In genomic region chr15:85264614-85265190, GRCh38 we compare ENCODE assay signal across 6 cellular contexts.
A peak's percentile ranks its signal among the peaks of the same experiment; 100 is the strongest.
DNase-seq lines count a peak whose midpoint lies in the region; ATAC-seq and TF ChIP-seq lines count a peak whose summit lies in the region.
"Not testable (repeated sequence)": the region's sequence is repeated elsewhere in the genome, so short reads cannot be mapped to it uniquely, and the experiment has no call there.

No MANE protein-coding gene starts in this region.

- H3K9me3 Mint-ChIP-seq in endodermal cell; osteocyte (ENCODE audit: unreplicated experiment); progenitor cell of endocrine pancreas (ENCODE audit: low read depth): not testable (repeated sequence)

- not testable (repeated sequence) for H3K4me1 Mint-ChIP-seq in endodermal cell; osteocyte (ENCODE audit: unreplicated experiment); progenitor cell of endocrine pancreas (ENCODE audit: low read depth)

- not testable (repeated sequence) for H3K4me1 ChIP-seq in RWPE2 (ENCODE audit: insufficient read depth, poor library complexity, severe bottlenecking); endodermal cell (ENCODE audit: control insufficient read depth, insufficient read depth, low read length); right atrium auricular region

- H3K4me3 Mint-ChIP-seq in endodermal cell; osteocyte (ENCODE audit: unreplicated experiment); progenitor cell of endocrine pancreas (ENCODE audit: low read depth): not testable (repeated sequence)

- not testable (repeated sequence) for H3K27me3 Mint-ChIP-seq in endodermal cell (ENCODE audit: insufficient read depth); osteocyte (ENCODE audit: unreplicated experiment); progenitor cell of endocrine pancreas

- not testable (repeated sequence) for H3K9ac ChIP-seq in endodermal cell (ENCODE audit: extremely low read depth, low read length, poor library complexity, severe bottlenecking)

- not testable (repeated sequence) for H3K36me3 Mint-ChIP-seq in endodermal cell (ENCODE audit: low read depth); osteocyte (ENCODE audit: unreplicated experiment); progenitor cell of endocrine pancreas (ENCODE audit: insufficient read depth)

- not testable (repeated sequence) for H3K4me3 ChIP-seq in RWPE2 (ENCODE audit: severe bottlenecking); endodermal cell (ENCODE audit: low read length); right atrium auricular region

- not testable (repeated sequence) for H3K27ac ChIP-seq in RWPE2 (ENCODE audit: poor library complexity, severe bottlenecking); endodermal cell (ENCODE audit: low read depth, low read length); right atrium auricular region

- DNase-seq in DMS 273 (lab: John Stamatoyannopoulos, UW; ENCODE audit: unreplicated experiment) (peak; percentile 17), RWPE2 (ENCODE audit: low spot score) (peak; percentile 46), endodermal cell (peak; percentile 21), right atrium auricular region (ENCODE audit: low spot score) (peak; percentile 42), osteocyte (ENCODE audit: extremely low spot score, unreplicated experiment) (peak; percentile 73), progenitor cell of endocrine pancreas (ENCODE audit: low spot score, unreplicated experiment) (peak; percentile 4)

- H3K36me3 ChIP-seq in RWPE2 (ENCODE audit: low read depth); endodermal cell (ENCODE audit: control insufficient read depth, insufficient read depth, low read length); right atrium auricular region: not testable (repeated sequence)

- H3K27ac Mint-ChIP-seq in endodermal cell; osteocyte (ENCODE audit: unreplicated experiment); progenitor cell of endocrine pancreas: not testable (repeated sequence)

- H3K9me3 ChIP-seq in RWPE2 (ENCODE audit: severe bottlenecking); endodermal cell (ENCODE audit: control insufficient read depth, low read length); right atrium auricular region: not testable (repeated sequence)

- not testable (repeated sequence) for ATAC-seq in RWPE2 (ENCODE audit: low read depth)

- 85 to 100% methylated on average over 1 to 11 of the region's 14 CpGs for WGBS in endodermal cell (ENCODE audit: insufficient coverage in 1 of 2, insufficient read length in 1 of 2), 2 experiments

- TF ChIP-seq CTCF in RWPE2 (IDR thresholded peaks at IDR 0.05; ENCODE audit: poor library complexity, severe bottlenecking); endodermal cell (conservative IDR thresholded peaks at IDR 0.05); right atrium auricular region (IDR thresholded peaks at IDR 0.05); osteocyte (IDR thresholded peaks at IDR 0.05); progenitor cell of endocrine pancreas (IDR thresholded peaks at IDR 0.05; ENCODE audit: unreplicated experiment): not testable (repeated sequence)

- H3K27me3 ChIP-seq in RWPE2 (ENCODE audit: insufficient read depth, poor library complexity, severe bottlenecking); endodermal cell (ENCODE audit: control insufficient read depth, insufficient read depth, low read length, poor library complexity, severe bottlenecking); right atrium auricular region: not testable (repeated sequence)

Comparison
In these comparisons a context has a peak if more than half of its experiments do, and no peak if none do; other contexts are left out.
1. DNase-seq: peak in every context shown above with its lines; median percentile 73 in osteocyte; 46 in RWPE2; 42 in right atrium auricular region; 21 in endodermal cell; 17 in DMS 273; 4 in progenitor cell of endocrine pancreas.